ENCODE assay signal across 10 cellular contexts in the genomic region with DNA sequence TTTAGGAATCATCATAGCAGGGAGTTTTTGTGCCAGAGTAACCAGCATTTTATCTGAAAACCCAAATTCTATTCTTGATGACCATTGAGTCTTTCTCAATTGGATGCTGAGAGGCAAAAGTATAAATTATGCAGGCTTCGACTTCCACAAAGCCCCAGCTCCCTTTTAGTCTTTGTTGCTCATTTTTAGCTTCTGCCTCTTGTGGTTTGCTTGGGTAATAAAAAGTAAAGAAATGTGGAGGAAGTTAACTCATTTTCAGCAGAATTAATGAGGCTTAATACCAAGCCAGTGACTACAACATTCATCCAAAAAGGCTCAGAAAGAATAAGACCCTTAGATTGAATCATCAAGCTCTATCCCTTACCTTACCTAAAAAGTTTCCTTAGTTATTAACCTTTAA. TPM values are rescaled to one million over a fixed set of nuclear protein-coding genes. Genes with fewer than 3 reads are reported as not detected.
DNase-seq lines count a peak whose midpoint lies in the region; ATAC-seq and TF ChIP-seq lines count a peak whose summit lies in the region.
"Had no signal": no experiment of that assay in that cellular context is flagged by ENCODE, and none has a peak within 500 bp of the region (broad histone marks: within the 10 kb centered on the region; RNA-seq: fewer than 3 reads in every experiment).

No MANE protein-coding gene starts in this region.

- peaks cover 0 to 3% of the 10 kb centered on the region in 2 donors for H3K4me1 ChIP-seq in left lung

- intact Hi-C loops in left lung (cut with DNase I): no loop called here

- H3K36me3 Mint-ChIP-seq in activated naive CD8-positive, alpha-beta T cell treated with anti-CD3 and anti-CD28 coated beads, Interleukin-2, amount 50 U/mL, for 24 hours (ENCODE audit: low read depth): no peaks in the 10 kb centered on the region
- H3K36me3 Mint-ChIP-seq in nephron (ENCODE audit: low read depth): no peaks in the 10 kb centered on the region

- peaks cover 29% of the 10 kb centered on the region for H3K4me1 Mint-ChIP-seq in activated naive CD8-positive, alpha-beta T cell treated with anti-CD3 and anti-CD28 coated beads, Interleukin-2, amount 50 U/mL, for 24 hours
- peaks cover 5% of the 10 kb centered on the region for H3K4me1 Mint-ChIP-seq in nephron

- H3K27ac ChIP-seq in left lung: no peak overlapping the region
- H3K27ac ChIP-seq: ovary had no signal

- no peaks in the 10 kb centered on the region for H3K27me3 Mint-ChIP-seq in activated naive CD8-positive, alpha-beta T cell treated with anti-CD3 and anti-CD28 coated beads, Interleukin-2, amount 50 U/mL, for 24 hours
- peaks cover 7% of the 10 kb centered on the region for H3K27me3 Mint-ChIP-seq in nephron (ENCODE audit: low read depth)

- H3K9me3 Mint-ChIP-seq in activated naive CD8-positive, alpha-beta T cell treated with anti-CD3 and anti-CD28 coated beads, Interleukin-2, amount 50 U/mL, for 24 hours: no peaks in the 10 kb centered on the region
- no peaks in the 10 kb centered on the region for H3K9me3 Mint-ChIP-seq in nephron

- no peaks in the 10 kb centered on the region for H3K9me3 ChIP-seq in left lung
- H3K9me3 ChIP-seq: ovary had no signal

- ATAC-seq in activated naive CD8-positive, alpha-beta T cell treated with anti-CD3 and anti-CD28 coated beads, Interleukin-2, amount 50 U/mL, for 24 hours: peak; percentile 61
- ATAC-seq in GM21381 (IDR thresholded peaks at IDR 0.05; ENCODE audit: unreplicated experiment): no peak
- no peak for ATAC-seq in left lung
- ATAC-seq in HG02642 (IDR thresholded peaks at IDR 0.05; ENCODE audit: poor library complexity, unreplicated experiment): no peak

- H3K4me3 Mint-ChIP-seq in activated naive CD8-positive, alpha-beta T cell treated with anti-CD3 and anti-CD28 coated beads, Interleukin-2, amount 50 U/mL, for 24 hours: no peak overlapping the region
- no peak overlapping the region for H3K4me3 Mint-ChIP-seq in nephron

- no peaks in the 10 kb centered on the region for H3K36me3 ChIP-seq in GM06990 (ENCODE audit: control insufficient read depth, insufficient read depth, low read length)
- no peaks in the 10 kb centered on the region for H3K36me3 ChIP-seq in left lung
- H3K36me3 ChIP-seq: ovary had no signal

- H3K27me3 ChIP-seq in GM06990 (replicated peaks; ENCODE audit: control insufficient read depth, insufficient read depth, low read length): no peaks in the 10 kb centered on the region; the same call in 1 of the 2 replicates
- peaks cover 0 to 11% of the 10 kb centered on the region in 2 donors for H3K27me3 ChIP-seq in left lung
- H3K27me3 ChIP-seq: ovary had no signal

- no peak overlapping the region for H3K4me3 ChIP-seq in GM06990 (replicated peaks; ENCODE audit: low read depth, low read length)
- no peak overlapping the region for H3K4me3 ChIP-seq in left lung
- H3K4me3 ChIP-seq: ovary had no signal

- H3K27ac Mint-ChIP-seq in activated naive CD8-positive, alpha-beta T cell treated with anti-CD3 and anti-CD28 coated beads, Interleukin-2, amount 50 U/mL, for 24 hours: no peak overlapping the region
- no peak overlapping the region for H3K27ac Mint-ChIP-seq in nephron

- DNase-seq in GM06990 (ENCODE audit: extremely low read depth, insufficient read length): peak; percentile 15
- DNase-seq in HT1080 (ENCODE audit: low read depth): peak; percentile 14
- DNase-seq in activated naive CD8-positive, alpha-beta T cell treated with anti-CD3 and anti-CD28 coated beads, Interleukin-2, amount 50 U/mL, for 24 hours: no peak
- no peak for DNase-seq in left lung
- DNase-seq: activated CD4-positive, alpha-beta T cell treated with anti-CD3 and anti-CD28 coated beads for 4 hours; caudate nucleus; ovary had no signal

- TF ChIP-seq CTCF in GM06990 (IDR thresholded peaks at IDR 0.05; ENCODE audit: insufficient read depth, low read length, poor library complexity, severe bottlenecking): peak; percentile 8
- peak; percentile 23 to 47 (median 32) for TF ChIP-seq CTCF in nephron (IDR thresholded peaks at IDR 0.05; ENCODE audit: unreplicated experiment in 3 of 3)
- TF ChIP-seq CTCF in left lung (IDR thresholded peaks at IDR 0.05): no peak

RNA-seq across cellular contexts. Expression of a gene that starts 18.6 kb away (rescaled TPM):
- 0.03 and 0.06 TPM in 2 replicates for total RNA-seq in HT1080 (2014; rRNA removed; shearing (Covaris generic))
- polyA plus RNA-seq in HT1080 (2015; cell fraction: cytosol; rRNA removed): 0.14 and 0.16 TPM in 2 replicates
- 0.28 and 1.2 TPM in 2 replicates for polyA plus RNA-seq in HT1080 (2015; cell fraction: nucleus; rRNA removed)
- under 1 TPM in 1 of 2 donors, not detected in 1; 0.37 TPM for total RNA-seq in left lung

RNA-seq across cellular contexts. Expression of a gene that starts 49.5 kb away (rescaled TPM):
- not detected in 2 replicates for total RNA-seq in HT1080 (2014; rRNA removed; shearing (Covaris generic))
- 0.01 and 0.09 TPM in 2 replicates for polyA plus RNA-seq in HT1080 (2015; cell fraction: cytosol; rRNA removed)
- polyA plus RNA-seq in HT1080 (2015; cell fraction: nucleus; rRNA removed): 0.12 and 0.17 TPM in 2 replicates
- total RNA-seq in left lung: 10 to 100 TPM; 23.0 to 59.4 TPM

Comparison
In these comparisons a context has a peak if more than half of its experiments do, and no peak if none do; other contexts are left out.
1. DNase-seq: peak in GM06990 (single experiment) and HT1080 (single experiment); none in activated naive CD8-positive, alpha-beta T cell treated with anti-CD3 and anti-CD28 coated beads, Interleukin-2, amount 50 U/mL, for 24 hours (single experiment) and left lung (0 of 2).
2. CTCF ChIP-seq: peak in GM06990 (single experiment) and nephron (3 of 3); none in left lung (0 of 2).
3. RNA of a gene that starts 49.5 kb away (total RNA-seq): 23.0 to 59.4 TPM in left lung; not detected in HT1080; every median in the first group is over 10 times any median in the second.